Comparison of ENCODE assay signal across 10 cellular contexts in the genomic region with DNA sequence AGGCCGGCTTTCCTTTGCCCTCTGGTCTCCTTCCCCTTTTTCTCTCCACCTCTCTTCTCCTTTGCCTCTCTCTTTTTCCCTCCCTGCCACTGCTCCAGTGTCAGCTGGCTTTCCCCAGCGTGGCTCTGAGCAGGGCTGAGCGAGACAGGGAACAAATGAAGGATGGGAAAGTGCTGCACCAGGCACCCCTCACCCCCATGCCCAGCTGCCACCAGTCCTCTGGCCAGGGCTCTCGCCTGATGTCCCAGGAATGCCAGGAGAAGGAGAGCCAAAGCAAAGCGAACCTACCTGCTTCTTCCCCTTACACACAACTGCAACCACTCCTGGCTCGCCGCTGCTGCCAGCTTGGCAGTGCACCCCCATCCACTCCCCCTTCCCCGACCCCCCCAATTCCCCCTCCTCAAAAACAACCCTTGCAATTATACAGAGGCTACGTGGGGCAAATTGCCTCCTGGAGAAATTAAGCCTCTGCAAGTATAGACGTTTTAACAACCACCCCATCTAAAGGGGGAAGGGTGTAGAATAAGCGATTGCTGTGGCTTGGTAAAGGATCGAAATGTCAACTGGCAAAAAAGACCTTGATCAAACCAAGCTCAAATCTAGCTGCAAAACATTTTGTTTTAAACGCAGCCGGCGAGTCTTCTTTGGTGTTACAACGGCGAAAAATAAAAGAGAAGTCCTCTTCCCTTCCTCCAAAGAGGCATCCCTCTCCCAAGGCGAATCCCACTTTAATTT. TPM values are rescaled to one million over a fixed set of nuclear protein-coding genes. Genes with fewer than 3 reads are reported as not detected.
DNase-seq lines count a peak whose midpoint lies in the region; ATAC-seq, FAIRE-seq and TF ChIP-seq lines count a peak whose summit lies in the region.
"Had no signal": no experiment of that assay in that cellular context is flagged by ENCODE, and none has a peak within 500 bp of the region (broad histone marks: within the 10 kb centered on the region; RNA-seq: fewer than 3 reads in every experiment).

No MANE protein-coding gene starts in this region.

- H2BK15ac ChIP-seq in H1 (ENCODE audit: low read length), result peak overlapping the region; percentile 92; the same call in 1 of the 2 replicates

- whole genome bisulfite sequencing in H1 (ENCODE audit: extremely low coverage in 1 of 2, insufficient coverage in 1 of 2, insufficient read length in 1 of 2, insufficient replicate concordance in 2 of 2, low coverage in 1 of 2, low lambda C conversion rate in 2 of 2, missing lambda C conversion rate in 1 of 2), 2 experiments, result 6% methylated on average over 17 of the region's 18 CpGs; no CpG with 5 or more reads in 1 of the 2 experiments

- TF ChIP-seq RAD21 in H1 (IDR thresholded peaks at IDR 0.05 in 1 of 2, conservative IDR thresholded peaks at IDR 0.05 in 1 of 2; ENCODE audit: low read depth in 2 of 2, low read length in 2 of 2), result no peak

- H3K4me1 ChIP-seq in H1 (replicated peaks in 1 of 4; ENCODE audit: control insufficient read depth in 3 of 4, insufficient read depth in 4 of 4, low read length in 3 of 4), result peaks cover 11 to 20% (median 15%) of the 10 kb centered on the region in 4 experiments

- FAIRE-seq in H1 (lab: Jason Lieb, UNC), result no peak

- no peaks in the 10 kb centered on the region for H3K36me3 ChIP-seq in H1 (ENCODE audit: control insufficient read depth in 2 of 4, insufficient read depth in 4 of 4, low read length in 3 of 4)

- H3K18ac ChIP-seq in H1 (ENCODE audit: extremely low read depth, low read length), result peak overlapping the region; percentile 95; the same call in 1 of the 2 replicates

- H4K5ac ChIP-seq in H1 (ENCODE audit: insufficient read length, low read depth, low read length), result no peak overlapping the region

- H4K20me1 ChIP-seq in H1 (replicated peaks in 1 of 2; ENCODE audit: control insufficient read depth in 1 of 2, insufficient read depth in 2 of 2, low read length in 2 of 2), result peaks cover 0 to 2% of the 10 kb centered on the region in 2 experiments

- peaks cover 17% of the 10 kb centered on the region for H3K23me2 ChIP-seq in H1 (ENCODE audit: low read depth, low read length)

- H3K27ac ChIP-seq in H1 (ENCODE audit: low read depth, low read length), result no peak overlapping the region
- H3K27ac ChIP-seq: 22Rv1, GM23248 had no signal

- ATAC-seq in GM19328 (IDR thresholded peaks at IDR 0.05; ENCODE audit: unreplicated experiment) (no peak), HG02852 (IDR thresholded peaks at IDR 0.05; ENCODE audit: unreplicated experiment) (no peak)

- no peak overlapping the region for H2AK5ac ChIP-seq in H1 (ENCODE audit: low read depth, low read length)

- no peak for TF ChIP-seq EP300 in H1 (IDR thresholded peaks at IDR 0.05; ENCODE audit: borderline replicate concordance in 1 of 2, low read depth in 2 of 2, low read length in 2 of 2)

- H2BK20ac ChIP-seq in H1 (ENCODE audit: low read length), result peak overlapping the region; percentile 6; the same call in 1 of the 2 replicates

- H4K91ac ChIP-seq in H1 (replicated peaks; ENCODE audit: insufficient read length, low read length), result peak overlapping the region; percentile 57

- H3K79me2 ChIP-seq in H1 (ENCODE audit: control insufficient read depth in 1 of 2, insufficient read depth in 2 of 2, low read length in 2 of 2), result peaks cover 0 to 50% of the 10 kb centered on the region in 2 experiments; a peak in 3 of 4 replicates

- peak overlapping the region; percentile 87 to 89 for H3K4me2 ChIP-seq in H1 (ENCODE audit: insufficient read depth in 1 of 2, low read depth in 2 of 2, low read length in 2 of 2)

- no peak overlapping the region for H3K56ac ChIP-seq in H1 (replicated peaks; ENCODE audit: insufficient read length, low read depth, low read length)

- no peaks in the 10 kb centered on the region for H3K9me3 ChIP-seq in H1 (ENCODE audit: insufficient read depth in 2 of 2, low read depth in 1 of 2, low read length in 1 of 2)

- no peak for TF ChIP-seq POLR2A in H1 (IDR thresholded peaks at IDR 0.05; ENCODE audit: control extremely low read depth in 1 of 2, low read depth in 2 of 2, low read length in 2 of 2)

- H3K14ac ChIP-seq in H1 (ENCODE audit: insufficient read length), result no peak overlapping the region

- H3K27me3 ChIP-seq in H1 (replicated peaks in 1 of 4; ENCODE audit: control insufficient read depth in 3 of 4, extremely low read depth in 1 of 4, insufficient read depth in 3 of 4, low read length in 3 of 4), result peaks cover 0 to 15% (median 4%) of the 10 kb centered on the region in 4 experiments; a peak in 4 of 7 replicates

- DNase-seq in NCI-H1417 (lab: John Stamatoyannopoulos, UW) (peak in 2 of 3 experiments; percentile 50 to 68), NCI-H1417 treated with DMSO at 0.1 percent for 48 hours (lab: John Stamatoyannopoulos, UW) (no peak), NCI-H526 treated with DMSO at 0.1 percent for 48 hours (lab: John Stamatoyannopoulos, UW) (peak; percentile 86), H1 (ENCODE audit: low read depth in 1 of 2, low spot score in 2 of 2) (no peak), retina (peak; percentile 68), superior temporal gyrus (ENCODE audit: extremely low spot score) (no peak)
- DNase-seq: GM23248 had no signal

- peak overlapping the region; percentile 55 to 81 (median 77); a peak in 7 of 8 replicates for H3K4me3 ChIP-seq in H1 (ENCODE audit: extremely low read depth in 1 of 4, insufficient read depth in 2 of 4, low read depth in 3 of 4, low read length in 4 of 4)
- H3K4me3 ChIP-seq: GM23248 had no signal

- POLR2A ChIA-PET in H1 (lab: Charles Lee; ENCODE audit: partially characterized antibody), result interaction anchor here (0.6 to 3.4 kb wide), 7 partner anchors 16 to 90 kb away, joined by 3 to 17 read pairs (median 4); no protein-coding TSS in a partner anchor

- H3K4ac ChIP-seq in H1 (replicated peaks; ENCODE audit: insufficient read length, low read depth, low read length), result peak overlapping the region; percentile 58

- CTCF ChIA-PET in H1 (lab: Charles Lee; ENCODE audit: partially characterized antibody), result interaction anchor here (0.6 to 4.7 kb wide), 23 partner anchors 8 to 1129 kb away, joined by 3 to 45 read pairs (median 4); no protein-coding TSS in a partner anchor

- H2BK120ac ChIP-seq in H1 (replicated peaks; ENCODE audit: low read depth, low read length), result no peak overlapping the region

- H3K9ac ChIP-seq in H1 (replicated peaks in 1 of 4; ENCODE audit: extremely low read depth in 1 of 4, low read depth in 3 of 4, low read length in 3 of 4), result peak overlapping the region in 1 of 4 experiments; percentile 26; a peak in 1 of 7 replicates
- H3K9ac ChIP-seq: GM23248 had no signal

- peaks cover 5% of the 10 kb centered on the region; the same call in 1 of the 2 replicates for H3K79me1 ChIP-seq in H1 (ENCODE audit: low read depth, low read length)

- no peak overlapping the region for H3K23ac ChIP-seq in H1 (ENCODE audit: insufficient read length)

- no peak for TF ChIP-seq CTCF in H1 (IDR thresholded peaks at IDR 0.05; ENCODE audit: control extremely low read depth in 1 of 3, insufficient read depth in 1 of 3, low read depth in 1 of 3, low read length in 3 of 3)

- H2AFZ ChIP-seq in H1 (ENCODE audit: low read length), result no peak overlapping the region
- H2AFZ ChIP-seq: GM23248 had no signal

- H2BK5ac ChIP-seq in H1 (ENCODE audit: low read depth, low read length), result peak overlapping the region; percentile 36; the same call in 1 of the 2 replicates

- H4K8ac ChIP-seq in H1 (ENCODE audit: extremely low read depth, insufficient read depth, low read length), result no peak overlapping the region

- peak overlapping the region; percentile 100; the same call in 1 of the 2 replicates for H2BK12ac ChIP-seq in H1 (ENCODE audit: low read depth, low read length)

TF ChIP-seq in H1, 55 proteins besides CTCF, POLR2A, EP300 and RAD21:
- TF ChIP-seq ASH2L (IDR thresholded peaks at IDR 0.05; ENCODE audit: low read length) (peak; percentile 56), RBBP5 (IDR thresholded peaks at IDR 0.05; ENCODE audit: borderline replicate concordance, low read depth, low read length) (peak; percentile 35; the same call in 1 of the 2 replicates)
- TF ChIP-seq, protein P1, sequence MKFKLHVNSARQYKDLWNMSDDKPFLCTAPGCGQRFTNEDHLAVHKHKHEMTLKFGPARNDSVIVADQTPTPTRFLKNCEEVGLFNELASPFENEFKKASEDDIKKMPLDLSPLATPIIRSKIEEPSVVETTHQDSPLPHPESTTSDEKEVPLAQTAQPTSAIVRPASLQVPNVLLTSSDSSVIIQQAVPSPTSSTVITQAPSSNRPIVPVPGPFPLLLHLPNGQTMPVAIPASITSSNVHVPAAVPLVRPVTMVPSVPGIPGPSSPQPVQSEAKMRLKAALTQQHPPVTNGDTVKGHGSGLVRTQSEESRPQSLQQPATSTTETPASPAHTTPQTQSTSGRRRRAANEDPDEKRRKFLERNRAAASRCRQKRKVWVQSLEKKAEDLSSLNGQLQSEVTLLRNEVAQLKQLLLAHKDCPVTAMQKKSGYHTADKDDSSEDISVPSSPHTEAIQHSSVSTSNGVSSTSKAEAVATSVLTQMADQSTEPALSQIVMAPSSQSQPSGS (IDR thresholded peaks at IDR 0.05; ENCODE audit: low read length), result no peak

RNA-seq across cellular contexts. Expression of a gene that starts 3.1 kb away (rescaled TPM):
- 5.9 TPM in 2 replicates for total RNA-seq in H1 (2021; fragmentation: NEBNext Ultra II Directional; extraction: Animal tissue kit (Norgen Biotek cat#: 25700))
- 0.63 and 0.80 TPM in 2 replicates for polyA plus RNA-seq in H1 (2011; rRNA removed)
- 0.85 TPM for polyA plus RNA-seq in H1 (2011; cell fraction: cytosol; rRNA removed)
- polyA plus RNA-seq in H1 (2011; cell fraction: nucleus; rRNA removed), result 1.5 TPM
- polyA plus RNA-seq in H1 (2012, experiment 1 of 2), result 1.1 to 2.2 TPM (median 1.2 TPM) in 4 replicates
- polyA plus RNA-seq in H1 (2012, experiment 2 of 2), result 0.22 TPM
- polyA plus RNA-seq in H1 (2013, experiment 1 of 2), result 2.1 TPM
- polyA plus RNA-seq in H1 (2013, experiment 2 of 2), result 2.1 TPM
- polyA minus RNA-seq in H1 (2011; rRNA and poly(A)+ RNA removed), result 1.7 and 1.9 TPM in 2 replicates
- 3.2 TPM for polyA minus RNA-seq in H1 (2011; cell fraction: cytosol; rRNA and poly(A)+ RNA removed)
- polyA minus RNA-seq in H1 (2011; cell fraction: nucleus; rRNA and poly(A)+ RNA removed), result 4.1 TPM
- total RNA-seq: GM23248 had no signal
- polyA plus RNA-seq: GM23248 had no signal

Comparison
In these comparisons a context has a peak if more than half of its experiments do, and no peak if none do; other contexts are left out.
1. DNase-seq: peak in NCI-H1417 (2 of 3), NCI-H526 treated with DMSO at 0.1 percent for 48 hours (single experiment) and retina (single experiment); none in NCI-H1417 treated with DMSO at 0.1 percent for 48 hours (single experiment), H1 (0 of 2) and superior temporal gyrus (single experiment).